19 cellular contexts compared by ENCODE assay signal in the genomic region with DNA sequence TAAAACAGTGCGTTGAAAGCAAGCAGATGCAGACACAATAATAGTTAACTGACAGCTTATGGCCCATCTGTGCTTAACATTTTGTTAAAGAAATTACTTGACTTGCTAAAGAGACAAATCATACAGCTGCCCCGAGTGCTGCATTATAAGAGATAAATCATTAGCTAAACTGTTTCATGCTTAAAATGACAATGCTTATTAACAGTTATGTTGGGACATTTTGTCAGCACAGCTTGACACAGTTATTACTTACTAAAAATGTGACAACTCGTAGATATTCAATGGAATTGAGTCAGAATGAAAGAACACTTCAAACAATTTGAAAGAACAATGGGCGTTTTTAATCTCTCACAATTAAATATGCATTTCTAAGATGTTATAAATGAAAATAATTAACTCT. TPM values are rescaled to one million over a fixed set of nuclear protein-coding genes. Genes with fewer than 3 reads are reported as not detected.
"Had no signal": no experiment of that assay in that cellular context is flagged by ENCODE, and none has a peak within 500 bp of the region (broad histone marks: within the 10 kb centered on the region; RNA-seq: fewer than 3 reads in every experiment).

No MANE protein-coding gene starts in this region.

- H3K27me3 ChIP-seq: right lobe of liver had no signal

- DNase-seq: cerebellar nuclear complex; foreskin melanocyte; heart left ventricle; hippocampal formation; left ventricle myocardium inferior; lower lobe of right lung; psoas muscle; right lobe of liver; stimulated activated CD4-positive, alpha-beta T cell treated with anti-CD3 and anti-CD28 coated beads, Interleukin-2, amount 100 ng/mL, for 24 hours; stimulated activated CD4-positive, alpha-beta T cell treated with anti-CD3 and anti-CD28 coated beads, Interleukin-4, amount 100 ng/mL, for 4 hours; stimulated activated naive CD4-positive, alpha-beta T cell; stomach; trophoblast cell had no signal

- H3K36me3 ChIP-seq: heart left ventricle, left ventricle myocardium inferior, lower lobe of right lung, neutrophil, right lobe of liver, stomach had no signal

- H3K27ac ChIP-seq: heart left ventricle, left ventricle myocardium inferior, lower lobe of right lung, neutrophil, psoas muscle, right lobe of liver, stomach had no signal

- H3K9me3 ChIP-seq: heart left ventricle, left ventricle myocardium inferior, lower lobe of right lung, neutrophil, psoas muscle, right lobe of liver, stomach had no signal

- H3K4me1 ChIP-seq: lower lobe of right lung, psoas muscle had no signal

- H3K4me3 ChIP-seq: heart left ventricle, left ventricle myocardium inferior, lower lobe of right lung, psoas muscle, right lobe of liver, stomach had no signal

- ATAC-seq: heart left ventricle; lower lobe of right lung; natural killer cell treated with Interleukin-12 subunit alpha and Interleukin-12 subunit beta and Interleukin-15 and Interleukin-18, amount 100 ng/mL, for 72 hours; psoas muscle; right lobe of liver had no signal

RNA-seq across cellular contexts. Expression of gene PAX3, which starts 57.3 kb away (rescaled TPM):
- total RNA-seq: lower lobe of right lung; natural killer cell treated with Interleukin-12 subunit alpha and Interleukin-12 subunit beta and Interleukin-15 and Interleukin-18, amount 100 ng/mL, for 72 hours; osteoblast; right lobe of liver; stomach had no signal
- polyA plus RNA-seq: esophagus, heart left ventricle, keratinocyte, stomach, urinary bladder had no signal
